Comparison of ENCODE assay signal across 24 cellular contexts in the genomic region with DNA sequence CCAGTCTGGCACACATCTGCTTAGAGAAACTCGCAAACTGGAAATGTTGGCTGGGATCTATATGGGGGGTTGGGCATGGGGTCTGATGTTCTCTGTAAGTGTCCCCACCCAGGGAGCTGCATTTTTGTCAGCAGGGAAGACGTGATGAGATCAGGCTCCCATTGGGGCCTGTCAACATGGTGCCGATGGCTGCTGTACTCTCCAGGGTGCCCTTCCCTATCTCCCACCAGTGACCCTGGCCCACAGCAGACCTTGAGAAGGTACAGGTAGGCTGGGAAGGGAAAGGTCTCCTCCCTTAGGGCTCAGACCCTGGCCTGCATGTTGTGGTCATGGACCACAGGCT.
A peak's percentile ranks its signal among the peaks of the same experiment; 100 is the strongest.
DNase-seq lines count a peak whose midpoint lies in the region; ATAC-seq and TF ChIP-seq lines count a peak whose summit lies in the region.
"Had no signal": no experiment of that assay in that cellular context is flagged by ENCODE, and none has a peak within 500 bp of the region (broad histone marks: within the 10 kb centered on the region; RNA-seq: fewer than 3 reads in every experiment).

No MANE protein-coding gene starts in this region.

- ATAC-seq in GM19035 (IDR thresholded peaks at IDR 0.05; ENCODE audit: unreplicated experiment) (no peak), GM21717 (IDR thresholded peaks at IDR 0.05; ENCODE audit: unreplicated experiment) (no peak)
- ATAC-seq: activated CD8-positive, alpha-beta T cell treated with anti-CD3 and anti-CD28 coated beads for 36 hours; activated naive CD8-positive, alpha-beta T cell treated with anti-CD3 and anti-CD28 coated beads, Interleukin-2, amount 50 U/mL, for 24 hours; CD8-positive, alpha-beta T cell; lower lobe of right lung; Right ventricle myocardium inferior; stimulated activated naive B cell treated with anti-CD40 and anti-IgM and Interleukin-4, amounts not matched to agents 10 μg/mL and 1 μg/mL and 100 μg/mL, for 72 hours had no signal

- peak overlapping the region; percentile 53 for H3K4me2 ChIP-seq in GM23248 (ENCODE audit: unreplicated experiment)

- 92 to 95% methylated on average over 3 of the region's 3 CpGs for WGBS in GM23248 (ENCODE audit: low coverage in 1 of 2, low lambda C conversion rate in 2 of 2, missing lambda C conversion rate in 2 of 2), 2 experiments
- WGBS in lower leg skin, 2 donors = 89 to 93% methylated on average over 3 of the region's 3 CpGs

- H3K9ac ChIP-seq in GM23248 (no peak overlapping the region), skeletal muscle tissue (ENCODE audit: low read depth in 1 of 3, low read length in 3 of 3) (no peak overlapping the region)

- H3K4me1 ChIP-seq in GM23248 (ENCODE audit: insufficient read depth) = peaks cover 15% of the 10 kb centered on the region
- H3K4me1 ChIP-seq in skeletal muscle tissue (ENCODE audit: control insufficient read depth in 3 of 3, insufficient read depth in 3 of 3, low read length in 3 of 3) = peaks cover 44 to 60% (median 58%) of the 10 kb centered on the region in 3 donors
- H3K4me1 ChIP-seq: lower lobe of right lung, upper lobe of left lung had no signal

- H3K27me3 ChIP-seq in GM23248 (replicated peaks; ENCODE audit: insufficient read depth) (no peaks in the 10 kb centered on the region), skeletal muscle tissue (ENCODE audit: control insufficient read depth in 3 of 3, insufficient read depth in 3 of 3, low read length in 3 of 3) (no peaks in the 10 kb centered on the region)
- H3K27me3 ChIP-seq: upper lobe of left lung had no signal

- in situ Hi-C loops in GM23248 (cut with MboI) = no loop called here

- no peak for TF ChIP-seq POLR2A in lower leg skin (IDR thresholded peaks at IDR 0.05)

- no peak overlapping the region for H2AFZ ChIP-seq in GM23248

- H3K27ac ChIP-seq in GM23248 (peak overlapping the region; percentile 56), skeletal muscle tissue (ENCODE audit: low read depth, low read length) (peak overlapping the region; percentile 68)
- H3K27ac ChIP-seq: HL-60, lower lobe of right lung, upper lobe of left lung, VCaP had no signal

- peaks cover 7% of the 10 kb centered on the region for H3F3A ChIP-seq in GM23248 (ENCODE audit: insufficient read depth)

- DNase-seq in GM23248 (no peak), lower leg skin (ENCODE audit: low spot score in 2 of 2) (peak; percentile 3 to 21), NCI-H2227 treated with DMSO at 0.1 percent for 48 hours (lab: John Stamatoyannopoulos, UW) (no peak)
- DNase-seq in activated CD8-positive, alpha-beta memory T cell treated with anti-CD3 and anti-CD28 coated beads, Interleukin-2, amount 50 U/mL, for 48 hours = peak; percentile 18
- DNase-seq in stimulated activated CD4-positive, alpha-beta T cell treated with anti-CD3 and anti-CD28 coated beads, Interleukin-4, amount 100 ng/mL, for 24 hours = no peak
- DNase-seq: activated CD8-positive, alpha-beta T cell treated with anti-CD3 and anti-CD28 coated beads for 36 hours; activated naive CD8-positive, alpha-beta T cell treated with anti-CD3 and anti-CD28 coated beads, Interleukin-2, amount 50 U/mL, for 24 hours; CD8-positive, alpha-beta T cell; DMS79 treated with DMSO at 0.1 percent for 48 hours; lower lobe of right lung; MM.1S; NCI-H1930; NCI-H510A; nephron progenitor cell; stimulated activated CD4-positive, alpha-beta T cell treated with anti-CD3 and anti-CD28 coated beads, Interleukin-15, amount 100 ng/mL, for 24 hours; stimulated activated naive B cell treated with anti-CD40 and anti-IgM and Interleukin-4, amounts not matched to agents 10 μg/mL and 1 μg/mL and 100 μg/mL, for 72 hours; T-helper 1 cell; upper lobe of left lung had no signal

- H3K4me3 ChIP-seq in GM23248 (no peak overlapping the region), lower leg skin (ENCODE audit: low read depth, poor library complexity, severe bottlenecking) (no peak overlapping the region), skeletal muscle tissue (ENCODE audit: low read length in 3 of 3) (peak overlapping the region in 1 of 3 donors; percentile 12)
- H3K4me3 ChIP-seq: lower lobe of right lung, upper lobe of left lung had no signal

- H3K9me3 ChIP-seq in GM23248 (ENCODE audit: low read depth) (no peaks in the 10 kb centered on the region), skeletal muscle tissue (ENCODE audit: control insufficient read depth in 3 of 3, low read length in 3 of 3) (no peaks in the 10 kb centered on the region)
- H3K9me3 ChIP-seq: lower lobe of right lung, upper lobe of left lung had no signal

- no peaks in the 10 kb centered on the region for H4K20me1 ChIP-seq in GM23248 (ENCODE audit: insufficient read depth)

- intact Hi-C loops in lower leg skin (cut with DNase I; ENCODE audit: low total_unique reads) = no loop called here

- no peaks in the 10 kb centered on the region for H3K9me2 ChIP-seq in GM23248 (ENCODE audit: insufficient read depth)

- no peaks in the 10 kb centered on the region for H3K36me3 ChIP-seq in GM23248 (ENCODE audit: low read depth)
- no peaks in the 10 kb centered on the region for H3K36me3 ChIP-seq in skeletal muscle tissue (ENCODE audit: control insufficient read depth in 3 of 3, insufficient read depth in 3 of 3, low read length in 3 of 3)
- H3K36me3 ChIP-seq: lower lobe of right lung, upper lobe of left lung had no signal

- TF ChIP-seq CTCF in lower leg skin (IDR thresholded peaks at IDR 0.05) = no peak

- H3K79me2 ChIP-seq in GM23248 (ENCODE audit: insufficient read depth) = no peaks in the 10 kb centered on the region

Comparison
In these comparisons a context has a peak if more than half of its experiments do, and no peak if none do; other contexts are left out.
1. DNase-seq: peak in activated CD8-positive, alpha-beta memory T cell treated with anti-CD3 and anti-CD28 coated beads, Interleukin-2, amount 50 U/mL, for 48 hours (single experiment) and lower leg skin (2 of 2); none in GM23248 (single experiment), NCI-H2227 treated with DMSO at 0.1 percent for 48 hours (single experiment) and stimulated activated CD4-positive, alpha-beta T cell treated with anti-CD3 and anti-CD28 coated beads, Interleukin-4, amount 100 ng/mL, for 24 hours (single experiment).